ENCODE assay signal across 8 cellular contexts in the genomic region with DNA sequence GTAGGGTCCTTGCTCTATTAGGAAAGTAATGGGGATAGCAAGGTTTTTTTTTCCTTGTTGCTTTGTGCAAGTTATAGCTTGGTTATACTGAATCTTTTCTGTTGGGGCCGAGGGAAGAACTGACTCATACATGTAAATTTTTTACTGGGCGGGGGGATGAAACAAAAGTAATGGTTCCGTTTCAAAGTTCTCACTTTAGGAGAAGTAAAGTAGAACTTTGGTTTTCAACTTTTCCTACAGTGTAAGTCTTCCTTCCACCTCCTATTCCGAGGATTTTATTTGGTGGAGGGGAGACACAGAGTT. TPM values are rescaled to one million over a fixed set of nuclear protein-coding genes. Genes with fewer than 3 reads are reported as not detected.
DNase-seq lines count a peak whose midpoint lies in the region; ATAC-seq and TF ChIP-seq lines count a peak whose summit lies in the region.

No MANE protein-coding gene starts in this region.

- peaks cover 38% of the 10 kb centered on the region for H3K36me3 Mint-ChIP-seq in activated T-helper 17 cell treated with anti-CD3 and anti-CD28 coated beads, Interleukin-2, amount 50 U/mL, for 72 hours (ENCODE audit: low read depth)

- peaks cover 13% of the 10 kb centered on the region for H3K4me1 Mint-ChIP-seq in activated T-helper 17 cell treated with anti-CD3 and anti-CD28 coated beads, Interleukin-2, amount 50 U/mL, for 72 hours

- H4K20me1 ChIP-seq in KMS-11 (ENCODE audit: insufficient read depth) (no peaks in the 10 kb centered on the region), hepatocyte (ENCODE audit: insufficient read depth, poor library complexity, severe bottlenecking) (peaks cover 29% of the 10 kb centered on the region)

- in situ Hi-C loops in KBM-7 (cut with MboI; ENCODE audit: low pct_unique_long_range_greater_than_20kb, low sequenced_read_pairs) = no loop called here

- no peaks in the 10 kb centered on the region for H3K9me3 ChIP-seq in hepatocyte (ENCODE audit: low read depth)

- H2AFZ ChIP-seq in KMS-11 (ENCODE audit: low read depth) (peak overlapping the region; percentile 52; the same call in 1 of the 2 replicates), hepatocyte (peak overlapping the region; percentile 75)

- H3K4me1 ChIP-seq in KMS-11 (ENCODE audit: low read depth, poor library complexity, severe bottlenecking) (peaks cover 27% of the 10 kb centered on the region), hepatocyte (ENCODE audit: insufficient read depth) (no peaks in the 10 kb centered on the region)

- H3K4me3 ChIP-seq in KMS-11 (IDR thresholded peaks at IDR 0.05; ENCODE audit: insufficient read depth, low read depth, low read length) (peak overlapping the region; percentile 98), hepatocyte (peak overlapping the region; percentile 78)

- H3K9me2 ChIP-seq in hepatocyte (replicated peaks; ENCODE audit: insufficient read depth) = no peaks in the 10 kb centered on the region

- no peaks in the 10 kb centered on the region for H3K27me3 Mint-ChIP-seq in activated T-helper 17 cell treated with anti-CD3 and anti-CD28 coated beads, Interleukin-2, amount 50 U/mL, for 72 hours

- H3K79me2 ChIP-seq in KMS-11 (ENCODE audit: insufficient read depth, low read depth) (peaks cover 55% of the 10 kb centered on the region), hepatocyte (peaks cover 59% of the 10 kb centered on the region)

- peak overlapping the region; percentile 73 for H3K27ac ChIP-seq in KMS-11
- peak overlapping the region; percentile 95 for H3K27ac ChIP-seq in hepatocyte

- peak overlapping the region; percentile 56 for H3K4me2 ChIP-seq in KMS-11
- H3K4me2 ChIP-seq in hepatocyte = peak overlapping the region; percentile 97

- peak overlapping the region; percentile 100 for H3K27ac Mint-ChIP-seq in activated T-helper 17 cell treated with anti-CD3 and anti-CD28 coated beads, Interleukin-2, amount 50 U/mL, for 72 hours

- peak overlapping the region; percentile 61 for H3K9ac ChIP-seq in KMS-11

- TF ChIP-seq CTCF in KMS-11 (conservative IDR thresholded peaks at IDR 0.05; ENCODE audit: low read depth, low read length) (no peak), hepatocyte (IDR thresholded peaks at IDR 0.05; ENCODE audit: poor library complexity) (no peak)

- H3K9me3 Mint-ChIP-seq in activated T-helper 17 cell treated with anti-CD3 and anti-CD28 coated beads, Interleukin-2, amount 50 U/mL, for 72 hours = no peaks in the 10 kb centered on the region

- 14% methylated on average over 4 of the region's 4 CpGs for WGBS in hepatocyte (ENCODE audit: low lambda C conversion rate, missing lambda C conversion rate)

- H3K27me3 ChIP-seq in KMS-11 (ENCODE audit: insufficient read depth, low read depth) (no peaks in the 10 kb centered on the region), hepatocyte (no peaks in the 10 kb centered on the region)

- H3K36me3 ChIP-seq in KMS-11 (ENCODE audit: insufficient read depth) = no peaks in the 10 kb centered on the region
- no peaks in the 10 kb centered on the region for H3K36me3 ChIP-seq in hepatocyte (replicated peaks; ENCODE audit: insufficient read depth, low read depth)

- ATAC-seq in activated T-helper 17 cell treated with anti-CD3 and anti-CD28 coated beads, Interleukin-2, amount 50 U/mL, for 72 hours (replicated peaks) = peak; percentile 25

- peak overlapping the region; percentile 97 for H3K4me3 Mint-ChIP-seq in activated T-helper 17 cell treated with anti-CD3 and anti-CD28 coated beads, Interleukin-2, amount 50 U/mL, for 72 hours

- DNase-seq in DMS 273 (lab: John Stamatoyannopoulos, UW; ENCODE audit: unreplicated experiment) = peak; percentile 39
- DNase-seq in DMS 273 treated with DMSO at 0.1 percent for 48 hours (lab: John Stamatoyannopoulos, UW) = no peak
- peak; percentile 58 for DNase-seq in hepatocyte (ENCODE audit: low spot score)
- DNase-seq in stimulated activated CD4-positive, alpha-beta T cell treated with anti-CD3 and anti-CD28 coated beads, Interleukin-12 subunit alpha, Interleukin-12 subunit beta, amount 100 ng/mL, for 48 hours (ENCODE audit: low read depth in 2 of 3, low spot score in 1 of 3) = peak in 2 of 3 donors; percentile 12 to 51
- DNase-seq in COR-L47 (lab: John Stamatoyannopoulos, UW) = no peak
- DNase-seq in KBM-7 = no peak

RNA-seq across cellular contexts. Expression of gene AFTPH, which starts 1.1 kb away (rescaled TPM):
- total RNA-seq in activated T-helper 17 cell treated with anti-CD3 and anti-CD28 coated beads, Interleukin-2, amount 50 U/mL, for 72 hours = 10 to 100 TPM; 32.3 to 49.8 TPM
- total RNA-seq in hepatocyte = 44.7 and 50.9 TPM in 2 replicates
- polyA plus RNA-seq in hepatocyte = 11.8 and 12.0 TPM in 2 replicates

Comparison
In these comparisons a context has a peak if more than half of its experiments do, and no peak if none do; other contexts are left out.
1. DNase-seq: peak in DMS 273 (single experiment), hepatocyte (single experiment) and stimulated activated CD4-positive, alpha-beta T cell treated with anti-CD3 and anti-CD28 coated beads, Interleukin-12 subunit alpha, Interleukin-12 subunit beta, amount 100 ng/mL, for 48 hours (2 of 3); none in DMS 273 treated with DMSO at 0.1 percent for 48 hours (single experiment), COR-L47 (single experiment) and KBM-7 (single experiment).